ENCODE assay signal across 19 cellular contexts in genomic region chr14:71482701-71483100, GRCh38.
"Had no signal": no experiment of that assay in that cellular context is flagged by ENCODE, and none has a peak within 500 bp of the region (broad histone marks: within the 10 kb centered on the region; RNA-seq: fewer than 3 reads in every experiment).

No MANE protein-coding gene starts in this region.

- FAIRE-seq: bronchial epithelial cell, colon, endothelial cell of umbilical vein, small intestine had no signal

- H3K4me3 Mint-ChIP-seq: activated naive CD4-positive, alpha-beta T cell treated with anti-CD3 and anti-CD28 coated beads, Interleukin-2, amount 50 U/mL, for 24 hours; nephron progenitor cell; T-helper 17 cell; WTC11 had no signal

- H3K27ac Mint-ChIP-seq: activated T-helper 2 cell treated with anti-CD3 and anti-CD28 coated beads, Interferon-gamma antibody, Interleukin-2, Interleukin-4, amounts not matched to agents 10 μg/mL and 5 μg/mL and 100 μg/mL, durations not matched to agents 14 hours and 24 hours and 36 hours had no signal

- H3K4me1 ChIP-seq: parathyroid adenoma, vagina had no signal

- H3K9ac ChIP-seq: parathyroid adenoma had no signal

- H3K27me3 ChIP-seq: left lung, tibial artery, vagina had no signal

- H3K36me3 ChIP-seq: left lung, tibial artery, vagina had no signal

- H3K27me3 Mint-ChIP-seq: activated naive CD4-positive, alpha-beta T cell treated with anti-CD3 and anti-CD28 coated beads, Interleukin-2, amount 50 U/mL, for 24 hours; T-helper 17 cell had no signal

- H3K79me2 ChIP-seq: parathyroid adenoma had no signal

- H3K27ac ChIP-seq: left lung, parathyroid adenoma, tibial artery, vagina had no signal

- H3K9me3 ChIP-seq: left lung, tibial artery, vagina had no signal

- DNase-seq: activated CD4-positive, alpha-beta T cell treated with anti-CD3 and anti-CD28 coated beads, Interleukin-2, amount 50 U/mL, for 1 hour; amniotic stem cell; head of caudate nucleus; islet precursor cell; left lung; mesenchymal stem cell; nephron progenitor cell; retina; small intestine; T-helper 17 cell; tibial artery had no signal

- H3K9me3 Mint-ChIP-seq: activated naive CD4-positive, alpha-beta T cell treated with anti-CD3 and anti-CD28 coated beads, Interleukin-2, amount 50 U/mL, for 24 hours; activated T-helper 2 cell treated with anti-CD3 and anti-CD28 coated beads, Interferon-gamma antibody, Interleukin-2, Interleukin-4, amounts not matched to agents 10 μg/mL and 5 μg/mL and 100 μg/mL, durations not matched to agents 14 hours and 24 hours and 36 hours; nephron progenitor cell had no signal

- H2AFZ ChIP-seq: parathyroid adenoma had no signal

- H3K4me3 ChIP-seq: left lung, tibial artery, vagina had no signal
